ENCODE assay signal across 2 cellular contexts in genomic region chr6:108588586-108588985, GRCh38.
A peak's percentile ranks its signal among the peaks of the same experiment; 100 is the strongest.
TF ChIP-seq lines count a peak whose summit lies in the region.

No MANE protein-coding gene starts in this region.

TF ChIP-seq in A549, 52 proteins besides CTCF, POLR2A, EP300 and RAD21:
- TF ChIP-seq HES2 (IDR thresholded peaks at IDR 0.05) (no peak), MAFK (IDR thresholded peaks at IDR 0.05; ENCODE audit: partially characterized antibody) (peak; percentile 59)

TF ChIP-seq in H1, 55 proteins besides CTCF, POLR2A, EP300 and RAD21:
- TF ChIP-seq JUND (IDR thresholded peaks at IDR 0.05; ENCODE audit: low read length): no peak
- no peak for TF ChIP-seq E2F6 (IDR thresholded peaks at IDR 0.05)
- no peak for TF ChIP-seq CHD7 (IDR thresholded peaks at IDR 0.05; ENCODE audit: insufficient replicate concordance, low read length)
- TF ChIP-seq CHD2 (IDR thresholded peaks at IDR 0.05; ENCODE audit: low read length): no peak
- no peak for TF ChIP-seq SIN3A (conservative IDR thresholded peaks at IDR 0.05 in 1 of 2, IDR thresholded peaks at IDR 0.05 in 1 of 2; ENCODE audit: low read depth in 1 of 2, low read length in 2 of 2)
- TF ChIP-seq PHF8 (conservative IDR thresholded peaks at IDR 0.05; ENCODE audit: low read depth, low read length): no peak
- TF ChIP-seq TEAD4 (IDR thresholded peaks at IDR 0.05; ENCODE audit: low read depth, low read length): no peak
- no peak for TF ChIP-seq HDAC6 (IDR thresholded peaks at IDR 0.05; ENCODE audit: low read depth, low read length)
TF ChIP-seq in H1: peak in this region for 0.
